30 cellular contexts compared by ENCODE assay signal in genomic region chrY:21295211-21295610, GRCh38.
"Had no signal": no experiment of that assay in that cellular context is flagged by ENCODE, and none has a peak within 500 bp of the region (broad histone marks: within the 10 kb centered on the region; RNA-seq: fewer than 3 reads in every experiment).

No MANE protein-coding gene starts in this region.

- H3K27ac ChIP-seq: left lung, lower lobe of right lung, pancreas, prostate gland, skin epidermis, stomach, testis, thyroid gland, transverse colon, upper lobe of left lung, vagina had no signal

- H3K27me3 ChIP-seq: left lung, pancreas, stomach, testis, thyroid gland, transverse colon, upper lobe of left lung, vagina had no signal

- H3K4me3 Mint-ChIP-seq: immature natural killer cell; naive thymus-derived CD8-positive, alpha-beta T cell; nephron; neural crest cell; stimulated activated naive B cell treated with anti-CD40 and anti-IgM and Interleukin-4, amounts not matched to agents 10 μg/mL and 1 μg/mL and 100 μg/mL, for 72 hours had no signal

- H3K27ac Mint-ChIP-seq: immature natural killer cell; nephron; stimulated activated naive B cell treated with anti-CD40 and anti-IgM and Interleukin-4, amounts not matched to agents 10 μg/mL and 1 μg/mL and 100 μg/mL, for 72 hours had no signal

- H3K9me3 ChIP-seq: left lung, lower lobe of right lung, pancreas, prostate gland, stomach, testis, thyroid gland, transverse colon, upper lobe of left lung, vagina had no signal

- H3K4me1 Mint-ChIP-seq: immature natural killer cell; nephron; neural crest cell; stimulated activated naive B cell treated with anti-CD40 and anti-IgM and Interleukin-4, amounts not matched to agents 10 μg/mL and 1 μg/mL and 100 μg/mL, for 72 hours had no signal

- DNase-seq: immature natural killer cell; kidney; left colon; left lung; lower lobe of right lung; mammary epithelial cell; mesenchymal stem cell; naive thymus-derived CD8-positive, alpha-beta T cell; nucleus accumbens; pancreas; posterior cingulate gyrus; retina; right cardiac atrium; stimulated activated CD4-positive, alpha-beta T cell treated with anti-CD3 and anti-CD28 coated beads, Interleukin-12 subunit alpha, Interleukin-12 subunit beta, amount 100 ng/mL, for 4 hours; stimulated activated CD4-positive, alpha-beta T cell treated with anti-CD3 and anti-CD28 coated beads, Interleukin-15, amount 100 ng/mL, for 24 hours; stimulated activated CD4-positive, alpha-beta T cell treated with anti-CD3 and anti-CD28 coated beads, Interleukin-2, amount 100 ng/mL, for 24 hours; stimulated activated CD4-positive, alpha-beta T cell treated with anti-CD3 and anti-CD28 coated beads, Interleukin-4, amount 100 ng/mL, for 1 hour; stimulated activated naive B cell treated with anti-CD40 and anti-IgM and Interleukin-4, amounts not matched to agents 10 μg/mL and 1 μg/mL and 100 μg/mL, for 72 hours; stimulated activated naive CD8-positive, alpha-beta T cell treated with anti-CD3 and anti-CD28 coated beads, Interleukin-15, Interleukin-2, amounts not matched to agents 100 U/mL and 50 U/mL, for 24 hours; stomach; testis; thyroid gland; transverse colon; upper lobe of left lung had no signal

- H3K4me1 ChIP-seq: left lung, lower lobe of right lung, pancreas, prostate gland, stomach, testis, thyroid gland, transverse colon, upper lobe of left lung, vagina had no signal

- H3K27me3 Mint-ChIP-seq: naive thymus-derived CD8-positive, alpha-beta T cell; stimulated activated naive B cell treated with anti-CD40 and anti-IgM and Interleukin-4, amounts not matched to agents 10 μg/mL and 1 μg/mL and 100 μg/mL, for 72 hours had no signal

- H3K36me3 Mint-ChIP-seq: immature natural killer cell; naive thymus-derived CD8-positive, alpha-beta T cell had no signal

- H3K9me3 Mint-ChIP-seq: nephron, neural crest cell had no signal

- H3K4me3 ChIP-seq: left lung, lower lobe of right lung, pancreas, prostate gland, skin epidermis, stomach, testis, thyroid gland, transverse colon, upper lobe of left lung, vagina had no signal

- H3K36me3 ChIP-seq: left lung, lower lobe of right lung, pancreas, prostate gland, stomach, thyroid gland, transverse colon, upper lobe of left lung, vagina had no signal

- ATAC-seq: left colon; left lung; lower lobe of right lung; naive thymus-derived CD8-positive, alpha-beta T cell; pancreas; right cardiac atrium; sciatic nerve; stimulated activated naive B cell treated with anti-CD40 and anti-IgM and Interleukin-4, amounts not matched to agents 10 μg/mL and 1 μg/mL and 100 μg/mL, for 72 hours; stimulated activated naive CD8-positive, alpha-beta T cell treated with anti-CD3 and anti-CD28 coated beads, Interleukin-15, Interleukin-2, amounts not matched to agents 100 U/mL and 50 U/mL, for 24 hours had no signal
